In the genomic region with DNA sequence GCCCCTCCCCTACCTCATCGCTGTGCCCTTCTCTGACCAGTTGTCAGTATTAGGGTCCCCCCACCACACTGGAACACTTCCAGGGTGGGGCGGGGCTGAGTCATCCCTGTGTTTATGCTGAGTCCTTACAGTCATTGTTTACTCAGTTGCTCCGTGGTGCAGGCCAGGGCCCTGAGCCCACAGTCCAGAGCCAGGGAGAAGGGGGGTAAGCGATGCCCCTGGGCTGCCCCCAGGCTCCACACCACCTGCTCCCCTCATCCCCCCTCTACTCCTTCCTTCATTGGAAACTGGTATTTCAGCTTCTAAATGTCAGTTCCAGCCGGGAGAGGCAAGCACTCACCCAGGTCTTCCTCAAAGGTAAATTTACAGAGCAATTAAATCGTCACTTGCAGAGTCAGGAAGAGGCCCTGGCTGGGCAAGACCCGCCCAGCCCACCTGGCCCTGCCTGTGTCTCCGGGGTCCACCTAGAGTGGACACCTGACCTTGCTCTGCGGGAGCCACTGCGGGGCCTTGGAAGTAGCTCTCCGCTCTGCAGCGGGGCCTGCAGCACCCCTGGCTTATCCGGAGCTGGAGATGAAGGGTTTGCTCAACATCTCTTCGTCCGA, we compare ENCODE assay signal across 8 cellular contexts. TPM values are rescaled to one million over a fixed set of nuclear protein-coding genes. Genes with fewer than 3 reads are reported as not detected.
DNase-seq lines count a peak whose midpoint lies in the region; ATAC-seq and TF ChIP-seq lines count a peak whose summit lies in the region.

No MANE protein-coding gene starts in this region.

- H3K23me2 ChIP-seq in H9 (ENCODE audit: insufficient read length, low read depth, low read length, poor library complexity, severe bottlenecking): no peaks in the 10 kb centered on the region

- ATAC-seq in GM18498 (IDR thresholded peaks at IDR 0.05; ENCODE audit: unreplicated experiment): no peak
- no peak for ATAC-seq in aorta (ENCODE audit: low FRiP score)

- H3K4me3 Mint-ChIP-seq in CD8-positive, alpha-beta memory T cell: peak overlapping the region in 4 of 7 donors; percentile 34 to 56 (median 44)
- H3K4me3 Mint-ChIP-seq in activated naive CD4-positive, alpha-beta T cell treated with anti-CD3 and anti-CD28 coated beads, Interleukin-2, amount 50 U/mL, for 24 hours: no peak overlapping the region
- H3K4me3 Mint-ChIP-seq in H9: no peak overlapping the region

- no peak overlapping the region for H3K4me3 ChIP-seq in CD8-positive, alpha-beta memory T cell (ENCODE audit: low read length)
- H3K4me3 ChIP-seq in Loucy (ENCODE audit: low read length, poor library complexity, severe bottlenecking): peak overlapping the region; percentile 93
- H3K4me3 ChIP-seq in mucosa of stomach (ENCODE audit: low read length): no peak overlapping the region
- no peak overlapping the region for H3K4me3 ChIP-seq in aorta (ENCODE audit: low read length in 2 of 2)

- H2BK5ac ChIP-seq in H9 (ENCODE audit: insufficient read length, low read length): no peak overlapping the region

- H3K79me2 ChIP-seq in Loucy (ENCODE audit: insufficient read depth, low read length) (peaks cover 92% of the 10 kb centered on the region), H9 (ENCODE audit: insufficient read depth, low read length) (no peaks in the 10 kb centered on the region)

- no peaks in the 10 kb centered on the region for H3K79me1 ChIP-seq in H9 (ENCODE audit: insufficient read depth, low read depth, low read length, poor library complexity, severe bottlenecking)

- peaks cover 0 to 2% (median 0%) of the 10 kb centered on the region in 5 donors for H3K9me3 Mint-ChIP-seq in CD8-positive, alpha-beta memory T cell
- H3K9me3 Mint-ChIP-seq in activated naive CD4-positive, alpha-beta T cell treated with anti-CD3 and anti-CD28 coated beads, Interleukin-2, amount 50 U/mL, for 24 hours: no peaks in the 10 kb centered on the region
- no peaks in the 10 kb centered on the region for H3K9me3 Mint-ChIP-seq in H9

- TF ChIP-seq CTCF in Loucy (conservative IDR thresholded peaks at IDR 0.05; ENCODE audit: low read length) (no peak), H9 (conservative IDR thresholded peaks at IDR 0.05) (no peak), GM20000 (IDR thresholded peaks at IDR 0.05; ENCODE audit: extremely low read depth, missing control alignments) (no peak)

- peak overlapping the region; percentile 98 for H3K4me2 ChIP-seq in Loucy (ENCODE audit: low read depth, low read length, poor library complexity, severe bottlenecking)
- H3K4me2 ChIP-seq in H9 (ENCODE audit: insufficient read depth, insufficient read length, low read length): no peak overlapping the region

- H3F3A ChIP-seq in Loucy (ENCODE audit: low read depth): no peaks in the 10 kb centered on the region

- H3K9ac ChIP-seq in Loucy (ENCODE audit: low read depth, low read length, poor library complexity, severe bottlenecking) (peak overlapping the region; percentile 97), mucosa of stomach (ENCODE audit: low read length) (peak overlapping the region; percentile 46), H9 (ENCODE audit: extremely low read depth, insufficient read length, low read length) (no peak overlapping the region)

- no peak overlapping the region for H2BK15ac ChIP-seq in H9 (ENCODE audit: low read depth, low read length)

- H2AK5ac ChIP-seq in H9 (ENCODE audit: insufficient read length, low read length): no peak overlapping the region

- H3K4ac ChIP-seq in H9 (ENCODE audit: low read depth, low read length): no peak overlapping the region

- H3K9me3 ChIP-seq in CD8-positive, alpha-beta memory T cell (ENCODE audit: low read length): no peaks in the 10 kb centered on the region
- no peaks in the 10 kb centered on the region for H3K9me3 ChIP-seq in Loucy (ENCODE audit: insufficient read depth, low read depth, low read length)
- no peaks in the 10 kb centered on the region for H3K9me3 ChIP-seq in mucosa of stomach (ENCODE audit: control insufficient read depth, low read length)
- no peaks in the 10 kb centered on the region for H3K9me3 ChIP-seq in H9 (ENCODE audit: control insufficient read depth, low read depth, low read length)
- no peaks in the 10 kb centered on the region for H3K9me3 ChIP-seq in aorta (ENCODE audit: control insufficient read depth, low read length)

- H4K5ac ChIP-seq in H9 (ENCODE audit: insufficient read length, low read depth, low read length): no peak overlapping the region

- H2BK12ac ChIP-seq in H9 (ENCODE audit: insufficient read length, low read depth, low read length): no peak overlapping the region

- peaks cover 60% of the 10 kb centered on the region for H3K4me1 ChIP-seq in CD8-positive, alpha-beta memory T cell (ENCODE audit: insufficient read depth, low read length)
- H3K4me1 ChIP-seq in Loucy (ENCODE audit: insufficient read depth, low read length, poor library complexity, severe bottlenecking) (peaks cover 53% of the 10 kb centered on the region), mucosa of stomach (ENCODE audit: control insufficient read depth, insufficient read depth, low read length) (peaks cover 71% of the 10 kb centered on the region), H9 (ENCODE audit: insufficient read depth, low read length) (peaks cover 3% of the 10 kb centered on the region; the same call in 1 of the 2 replicates), aorta (ENCODE audit: control insufficient read depth in 1 of 2, insufficient read depth in 2 of 2, low read length in 2 of 2) (no peaks in the 10 kb centered on the region)

- H4K8ac ChIP-seq in H9 (replicated peaks; ENCODE audit: insufficient read length, low read depth, low read length): no peak overlapping the region

- no peak overlapping the region for H2AFZ ChIP-seq in Loucy (ENCODE audit: low read length)
- H2AFZ ChIP-seq in H9 (ENCODE audit: low read length): no peak overlapping the region

- H3K56ac ChIP-seq in H9 (ENCODE audit: insufficient read length, low read depth, low read length): no peak overlapping the region

- no peak overlapping the region for H3K23ac ChIP-seq in H9 (ENCODE audit: insufficient read length, low read depth, low read length)

- H3K18ac ChIP-seq in H9 (ENCODE audit: insufficient read length, low read depth, low read length): no peak overlapping the region

- H3K27ac Mint-ChIP-seq in CD8-positive, alpha-beta memory T cell: peak overlapping the region; percentile 66 to 98 (median 86)
- peak overlapping the region; percentile 95 for H3K27ac Mint-ChIP-seq in activated naive CD4-positive, alpha-beta T cell treated with anti-CD3 and anti-CD28 coated beads, Interleukin-2, amount 50 U/mL, for 24 hours
- H3K27ac Mint-ChIP-seq in H9: no peak overlapping the region

- H4K91ac ChIP-seq in H9 (ENCODE audit: insufficient read length, low read depth, low read length): no peak overlapping the region

- H4K20me1 ChIP-seq in Loucy (ENCODE audit: insufficient read depth, low read length, poor library complexity, severe bottlenecking): peaks cover 74% of the 10 kb centered on the region
- no peaks in the 10 kb centered on the region for H4K20me1 ChIP-seq in H9 (ENCODE audit: control insufficient read depth, insufficient read depth, insufficient read length)

- no peak for DNase-seq in CD8-positive, alpha-beta memory T cell
- DNase-seq in H9 (no peak), GM20000 (ENCODE audit: low spot score) (no peak), aorta (no peak)

- no peaks in the 10 kb centered on the region for H3K9me2 ChIP-seq in Loucy (replicated peaks; ENCODE audit: low read depth, low read length)

- H3K27me3 Mint-ChIP-seq in CD8-positive, alpha-beta memory T cell: no peaks in the 10 kb centered on the region
- H3K27me3 Mint-ChIP-seq in activated naive CD4-positive, alpha-beta T cell treated with anti-CD3 and anti-CD28 coated beads, Interleukin-2, amount 50 U/mL, for 24 hours: no peaks in the 10 kb centered on the region
- H3K27me3 Mint-ChIP-seq in H9 (ENCODE audit: low read depth): peaks cover 28% of the 10 kb centered on the region

- peaks cover 65 to 75% (median 69%) of the 10 kb centered on the region in 3 donors for H3K4me1 Mint-ChIP-seq in CD8-positive, alpha-beta memory T cell
- H3K4me1 Mint-ChIP-seq in activated naive CD4-positive, alpha-beta T cell treated with anti-CD3 and anti-CD28 coated beads, Interleukin-2, amount 50 U/mL, for 24 hours: peaks cover 65% of the 10 kb centered on the region
- H3K4me1 Mint-ChIP-seq in H9: peaks cover 39 to 56% of the 10 kb centered on the region in 2 experiments

- H3T11ph ChIP-seq in H9 (ENCODE audit: low read length): no peak overlapping the region

- peaks cover 0 to 51% (median 6%) of the 10 kb centered on the region in 3 donors for H3K36me3 Mint-ChIP-seq in CD8-positive, alpha-beta memory T cell
- H3K36me3 Mint-ChIP-seq in activated naive CD4-positive, alpha-beta T cell treated with anti-CD3 and anti-CD28 coated beads, Interleukin-2, amount 50 U/mL, for 24 hours: peaks cover 2% of the 10 kb centered on the region
- no peaks in the 10 kb centered on the region for H3K36me3 Mint-ChIP-seq in H9 (ENCODE audit: insufficient read depth in 1 of 3, low read depth in 3 of 3)

- H3K14ac ChIP-seq in H9 (ENCODE audit: insufficient read depth, low read length): no peak overlapping the region; the same call in 1 of the 2 replicates

- intact Hi-C loops in aorta (cut with DNase I): no loop called here

- no CpG with 5 or more reads among the region's 15 CpGs for WGBS in H9 (ENCODE audit: extremely low coverage, insufficient read length, low lambda C conversion rate)
- WGBS in aorta, 2 donors: 50 to 51% methylated on average over 15 of the region's 15 CpGs

- POLR2A ChIA-PET in CD8-positive, alpha-beta memory T cell (lab: Charles Lee): no interaction called here

- peak overlapping the region; percentile 41 for H3K27ac ChIP-seq in CD8-positive, alpha-beta memory T cell (ENCODE audit: low read depth, low read length)
- H3K27ac ChIP-seq in H9 (ENCODE audit: insufficient read length, low read depth, low read length) (no peak overlapping the region), aorta (ENCODE audit: low read depth in 1 of 2, low read length in 2 of 2) (no peak overlapping the region)

- H3K36me3 ChIP-seq in CD8-positive, alpha-beta memory T cell (ENCODE audit: insufficient read depth, low read length): peaks cover 5% of the 10 kb centered on the region
- H3K36me3 ChIP-seq in Loucy (ENCODE audit: insufficient read depth, low read length) (peaks cover 19% of the 10 kb centered on the region; the same call in 1 of the 2 replicates), mucosa of stomach (ENCODE audit: control insufficient read depth, insufficient read depth, low read length) (peaks cover 7% of the 10 kb centered on the region), aorta (ENCODE audit: control insufficient read depth in 1 of 2, insufficient read depth in 2 of 2, low read length in 1 of 2) (no peaks in the 10 kb centered on the region)

- CTCF ChIA-PET in CD8-positive, alpha-beta memory T cell (lab: Charles Lee): interaction anchor here (2.5 kb wide), 1 partner anchor 46 kb away, joined by 11 read pairs; no protein-coding TSS in a partner anchor

- no peak overlapping the region for H2BK120ac ChIP-seq in H9 (ENCODE audit: low read depth, low read length, poor library complexity, severe bottlenecking)

- H3K27me3 ChIP-seq in CD8-positive, alpha-beta memory T cell (ENCODE audit: insufficient read depth, low read length, poor library complexity, severe bottlenecking): no peaks in the 10 kb centered on the region
- H3K27me3 ChIP-seq in Loucy (ENCODE audit: insufficient read depth, low read length, poor library complexity, severe bottlenecking): no peaks in the 10 kb centered on the region
- no peaks in the 10 kb centered on the region for H3K27me3 ChIP-seq in mucosa of stomach (ENCODE audit: control insufficient read depth, insufficient read depth, low read length)
- no peaks in the 10 kb centered on the region; the same call in 1 of the 2 replicates for H3K27me3 ChIP-seq in H9 (ENCODE audit: insufficient read depth, low read length)
- H3K27me3 ChIP-seq in aorta (ENCODE audit: control insufficient read depth in 1 of 2, insufficient read depth in 2 of 2, low read length in 1 of 2): no peaks in the 10 kb centered on the region

- H2BK20ac ChIP-seq in H9 (ENCODE audit: low read depth, low read length, poor library complexity, severe bottlenecking): no peak overlapping the region

RNA-seq across cellular contexts. Expression of a gene that starts 4.8 kb away (rescaled TPM):
- total RNA-seq in CD8-positive, alpha-beta memory T cell: 100 to 1,000 TPM; 108 to 111 TPM
- 105 TPM for polyA plus RNA-seq in CD8-positive, alpha-beta memory T cell
- 13.3 and 14.6 TPM in 2 replicates for total RNA-seq in H9 (2021)
- total RNA-seq in aorta: 10 to 100 TPM; 28.7 to 32.1 TPM
- 10 to 100 TPM in 1 of 2 donors, 1 to 10 TPM in 1; 7.5 to 88.7 TPM for polyA plus RNA-seq in aorta

RNA-seq across cellular contexts. Expression of a gene that starts 43.1 kb away (rescaled TPM):
- total RNA-seq in CD8-positive, alpha-beta memory T cell: under 1 TPM; 0.13 to 0.22 TPM
- polyA plus RNA-seq in CD8-positive, alpha-beta memory T cell: not detected
- 0.09 TPM in 1 of 2 replicates, not detected in the other for total RNA-seq in H9 (2021)
- total RNA-seq in aorta: 1 to 10 TPM; 3.5 to 4.7 TPM
- 1 to 10 TPM in 1 of 2 donors, under 1 TPM in 1; 0.50 to 1.6 TPM for polyA plus RNA-seq in aorta

Comparison
In these comparisons a context has a peak if more than half of its experiments do, and no peak if none do; other contexts are left out.
1. H3K27ac Mint-ChIP-seq: peak in CD8-positive, alpha-beta memory T cell (8 of 8) and activated naive CD4-positive, alpha-beta T cell treated with anti-CD3 and anti-CD28 coated beads, Interleukin-2, amount 50 U/mL, for 24 hours (single experiment); none in H9 (0 of 3).
2. H3K4me3 Mint-ChIP-seq: peak in CD8-positive, alpha-beta memory T cell (4 of 7); none in activated naive CD4-positive, alpha-beta T cell treated with anti-CD3 and anti-CD28 coated beads, Interleukin-2, amount 50 U/mL, for 24 hours (single experiment) and H9 (0 of 2).